26 cellular contexts compared by ENCODE assay signal in genomic region chr5:173341911-173342535, GRCh38. TPM values are rescaled to one million over a fixed set of nuclear protein-coding genes. Genes with fewer than 3 reads are reported as not detected.
DNase-seq lines count a peak whose midpoint lies in the region; ATAC-seq and TF ChIP-seq lines count a peak whose summit lies in the region.
"Had no signal": no experiment of that assay in that cellular context is flagged by ENCODE, and none has a peak within 500 bp of the region (broad histone marks: within the 10 kb centered on the region; RNA-seq: fewer than 3 reads in every experiment).

No MANE protein-coding gene starts in this region.

- intact Hi-C loops in gastrocnemius medialis (cut with DNase I; ENCODE audit: low total_unique reads): no loop called here

- no peaks in the 10 kb centered on the region for H3K36me3 Mint-ChIP-seq in endodermal cell (ENCODE audit: low read depth)
- H3K36me3 Mint-ChIP-seq in nephron progenitor cell (ENCODE audit: low read depth): no peaks in the 10 kb centered on the region
- no peaks in the 10 kb centered on the region for H3K36me3 Mint-ChIP-seq in T-cell
- H3K36me3 Mint-ChIP-seq: activated naive CD8-positive, alpha-beta T cell treated with anti-CD3 and anti-CD28 coated beads, Interleukin-2, amount 10 ng/mL, durations not matched to agents 7 days and 5 days; brain had no signal

- TF ChIP-seq CTCF in endodermal cell (conservative IDR thresholded peaks at IDR 0.05): no peak
- no peak for TF ChIP-seq CTCF in nephron progenitor cell (IDR thresholded peaks at IDR 0.05)
- TF ChIP-seq CTCF in gastrocnemius medialis (IDR thresholded peaks at IDR 0.05 in 4 of 5, conservative IDR thresholded peaks at IDR 0.05 in 1 of 5): no peak
- no peak for TF ChIP-seq CTCF in GM20000 (IDR thresholded peaks at IDR 0.05; ENCODE audit: extremely low read depth, missing control alignments)

- TF ChIP-seq POLR2A in gastrocnemius medialis (IDR thresholded peaks at IDR 0.05): no peak

- H3K4me1 ChIP-seq in BLaER1 treated with 17β-estradiol and CSF1 and Interleukin-3, amounts not matched to agents 10 nM and 100 nM: peaks cover 15 to 34% (median 24%) of the 10 kb centered on the region in 10 experiments
- H3K4me1 ChIP-seq in endodermal cell (ENCODE audit: control insufficient read depth, insufficient read depth, low read length) (no peaks in the 10 kb centered on the region), gastrocnemius medialis (no peaks in the 10 kb centered on the region)
- H3K4me1 ChIP-seq: foreskin keratinocyte, thyroid gland had no signal

- WGBS in endodermal cell (ENCODE audit: insufficient coverage in 1 of 2, insufficient read length in 1 of 2), 2 experiments: 76 to 100% methylated on average over 2 to 9 of the region's 9 CpGs

- H3K4me2 ChIP-seq in BLaER1 treated with 17β-estradiol and CSF1 and Interleukin-3, amounts not matched to agents 10 nM and 100 nM: peak overlapping the region in 7 of 11 experiments; percentile 4 to 42 (median 32); a peak in 10 of 22 replicates

- in situ Hi-C loops in KBM-7 (cut with MboI; ENCODE audit: low pct_unique_long_range_greater_than_20kb, low sequenced_read_pairs) (no loop called here), gastrocnemius medialis (cut with MboI; ENCODE audit: low sequenced_read_pairs in 4 of 4) (no loop called here)

- H3K4me3 Mint-ChIP-seq in endodermal cell: no peak overlapping the region
- H3K4me3 Mint-ChIP-seq in nephron progenitor cell: no peak overlapping the region
- H3K4me3 Mint-ChIP-seq in T-cell: no peak overlapping the region
- H3K4me3 Mint-ChIP-seq: activated B cell treated with CpG ODN at 0.5 μM for 24 hours; activated naive CD8-positive, alpha-beta T cell treated with anti-CD3 and anti-CD28 coated beads, Interleukin-2, amount 10 ng/mL, durations not matched to agents 7 days and 5 days; dendritic cell treated with granulocyte-macrophage colony-stimulating factor and Interleukin-4, amounts not matched to agents 40 ng/mL and 50 ng/mL, for 4 days; stimulated activated naive CD8-positive, alpha-beta T cell treated with anti-CD3 and anti-CD28 coated beads, Interleukin-15, Interleukin-2, amounts not matched to agents 100 ng/mL and 50 ng/mL, for 24 hours; T-helper 2 cell treated with Interferon-gamma antibody and Interleukin-4, amounts not matched to agents 5 μg/mL and 100 μg/mL, for 36 hours had no signal

- H3K4me1 Mint-ChIP-seq in endodermal cell: peaks cover 4% of the 10 kb centered on the region
- H3K4me1 Mint-ChIP-seq in nephron progenitor cell: peaks cover 36% of the 10 kb centered on the region
- H3K4me1 Mint-ChIP-seq in T-cell: no peaks in the 10 kb centered on the region
- H3K4me1 Mint-ChIP-seq: activated B cell treated with CpG ODN at 0.5 μM for 24 hours had no signal

- no peaks in the 10 kb centered on the region for H3K9me3 ChIP-seq in BLaER1 treated with 17β-estradiol and CSF1 and Interleukin-3, amounts not matched to agents 10 nM and 100 nM (replicated peaks in 1 of 11)
- no peaks in the 10 kb centered on the region for H3K9me3 ChIP-seq in endodermal cell (ENCODE audit: control insufficient read depth, low read length)
- no peaks in the 10 kb centered on the region for H3K9me3 ChIP-seq in gastrocnemius medialis
- H3K9me3 ChIP-seq: thyroid gland had no signal

- ATAC-seq in gastrocnemius medialis (no peak), GM19397 (IDR thresholded peaks at IDR 0.05; ENCODE audit: unreplicated experiment) (no peak), T-cell (replicated peaks in 1 of 4) (no peak)

- H3K9ac ChIP-seq in BLaER1 treated with 17β-estradiol and CSF1 and Interleukin-3, amounts not matched to agents 10 nM and 100 nM: no peak overlapping the region
- H3K9ac ChIP-seq in endodermal cell (ENCODE audit: extremely low read depth, low read length, poor library complexity, severe bottlenecking): no peak overlapping the region

- CTCF ChIA-PET in T-cell (lab: Charles Lee): no interaction called here

- H3K27me3 Mint-ChIP-seq in endodermal cell (ENCODE audit: insufficient read depth) (no peaks in the 10 kb centered on the region), nephron progenitor cell (ENCODE audit: low read depth, poor library complexity) (peaks cover 18% of the 10 kb centered on the region), T-cell (peaks cover 13 to 15% of the 10 kb centered on the region in 2 donors)

- H3K27ac Mint-ChIP-seq in endodermal cell (no peak overlapping the region), nephron progenitor cell (peak overlapping the region; percentile 61), T-cell (no peak overlapping the region)
- H3K27ac Mint-ChIP-seq: activated B cell treated with CpG ODN at 0.5 μM for 24 hours; activated naive CD8-positive, alpha-beta T cell treated with anti-CD3 and anti-CD28 coated beads, Interleukin-2, amount 10 ng/mL, durations not matched to agents 7 days and 5 days; brain; dendritic cell treated with granulocyte-macrophage colony-stimulating factor and Interleukin-4, amounts not matched to agents 40 ng/mL and 50 ng/mL, for 4 days; stimulated activated naive CD8-positive, alpha-beta T cell treated with anti-CD3 and anti-CD28 coated beads, Interleukin-15, Interleukin-2, amounts not matched to agents 100 ng/mL and 50 ng/mL, for 24 hours; T-helper 2 cell treated with Interferon-gamma antibody and Interleukin-4, amounts not matched to agents 5 μg/mL and 100 μg/mL, for 36 hours had no signal

- no peaks in the 10 kb centered on the region for H3K36me3 ChIP-seq in BLaER1 treated with 17β-estradiol and CSF1 and Interleukin-3, amounts not matched to agents 10 nM and 100 nM
- H3K36me3 ChIP-seq in endodermal cell (ENCODE audit: control insufficient read depth, insufficient read depth, low read length): no peaks in the 10 kb centered on the region
- no peaks in the 10 kb centered on the region for H3K36me3 ChIP-seq in gastrocnemius medialis
- H3K36me3 ChIP-seq: thyroid gland had no signal

- H4K20me1 ChIP-seq in BLaER1 treated with 17β-estradiol and CSF1 and Interleukin-3, amounts not matched to agents 10 nM and 100 nM: no peaks in the 10 kb centered on the region

- H3K9me3 Mint-ChIP-seq in endodermal cell: no peaks in the 10 kb centered on the region
- H3K9me3 Mint-ChIP-seq in nephron progenitor cell: no peaks in the 10 kb centered on the region
- no peaks in the 10 kb centered on the region for H3K9me3 Mint-ChIP-seq in T-cell
- H3K9me3 Mint-ChIP-seq: activated naive CD8-positive, alpha-beta T cell treated with anti-CD3 and anti-CD28 coated beads, Interleukin-2, amount 10 ng/mL, durations not matched to agents 7 days and 5 days; dendritic cell treated with granulocyte-macrophage colony-stimulating factor and Interleukin-4, amounts not matched to agents 40 ng/mL and 50 ng/mL, for 4 days; stimulated activated naive CD8-positive, alpha-beta T cell treated with anti-CD3 and anti-CD28 coated beads, Interleukin-15, Interleukin-2, amounts not matched to agents 100 ng/mL and 50 ng/mL, for 24 hours; T-helper 2 cell treated with Interferon-gamma antibody and Interleukin-4, amounts not matched to agents 5 μg/mL and 100 μg/mL, for 36 hours had no signal

- H3K27ac ChIP-seq in BLaER1 treated with 17β-estradiol and CSF1 and Interleukin-3, amounts not matched to agents 10 nM and 100 nM: peak overlapping the region in 1 of 11 experiments; percentile 21; a peak in 1 of 22 replicates
- H3K27ac ChIP-seq in endodermal cell (ENCODE audit: low read depth, low read length) (no peak overlapping the region), gastrocnemius medialis (no peak overlapping the region)
- H3K27ac ChIP-seq: foreskin keratinocyte, HL-60, SK-N-MC, thyroid gland had no signal

- POLR2A ChIA-PET in T-cell (lab: Charles Lee): no interaction called here

- H3K4me3 ChIP-seq in BLaER1 treated with 17β-estradiol and CSF1 and Interleukin-3, amounts not matched to agents 10 nM and 100 nM: no peak overlapping the region
- no peak overlapping the region for H3K4me3 ChIP-seq in endodermal cell (ENCODE audit: low read length)
- H3K4me3 ChIP-seq in gastrocnemius medialis: no peak overlapping the region
- H3K4me3 ChIP-seq: SK-N-MC, thyroid gland had no signal

- peak; percentile 45 for DNase-seq in KBM-7
- peak; percentile 73 for DNase-seq in endodermal cell
- no peak for DNase-seq in nephron progenitor cell
- DNase-seq in gastrocnemius medialis: no peak
- DNase-seq in GM20000 (ENCODE audit: low spot score): no peak
- DNase-seq in T-cell: no peak
- DNase-seq: activated B cell treated with CpG ODN at 0.5 μM for 24 hours; activated CD4-positive, alpha-beta T cell treated with anti-CD3 and anti-CD28 coated beads, Interleukin-2, amount 50 U/mL, for 4 hours; activated CD8-positive, alpha-beta memory T cell treated with anti-CD3 and anti-CD28 coated beads, Interleukin-2, amount 50 U/mL, for 48 hours; activated naive CD8-positive, alpha-beta T cell treated with anti-CD3 and anti-CD28 coated beads, Interleukin-2, amount 10 ng/mL, durations not matched to agents 7 days and 5 days; DMS79 treated with DMSO at 0.1 percent for 48 hours; foreskin keratinocyte; hippocampal formation; NCI-H1436 treated with DMSO at 0.1 percent for 48 hours; NCI-H524 treated with DMSO at 0.1 percent for 48 hours; RPMI8226; stimulated activated CD4-positive, alpha-beta T cell treated with anti-CD3 and anti-CD28 coated beads, Interleukin-2, amount 100 ng/mL, for 48 hours; thyroid gland had no signal

- H3K27me3 ChIP-seq in BLaER1 treated with 17β-estradiol and CSF1 and Interleukin-3, amounts not matched to agents 10 nM and 100 nM: no peaks in the 10 kb centered on the region
- H3K27me3 ChIP-seq in endodermal cell (ENCODE audit: control insufficient read depth, insufficient read depth, low read length, poor library complexity, severe bottlenecking) (no peaks in the 10 kb centered on the region), gastrocnemius medialis (peaks cover 0 to 3% (median 0%) of the 10 kb centered on the region in 3 donors)
- H3K27me3 ChIP-seq: foreskin keratinocyte, thyroid gland had no signal

RNA-seq across cellular contexts. Expression of gene STC2, which starts 13.8 kb away (rescaled TPM):
- total RNA-seq in endodermal cell: 1 to 10 TPM; 4.6 to 4.8 TPM
- 14.9 TPM for polyA plus RNA-seq in endodermal cell (2013, experiment 1 of 2)
- polyA plus RNA-seq in endodermal cell (2013, experiment 2 of 2): 5.3 TPM
- 10 to 100 TPM in 1 of 4 donors, 1 to 10 TPM in 2, under 1 TPM in 1; 0.39 to 12.7 (median 4.0) TPM for total RNA-seq in gastrocnemius medialis
- 1 to 10 TPM in 2 of 5 donors, under 1 TPM in 1, not detected in 2; 0.47 to 1.2 (median 1.1) TPM for total RNA-seq in T-cell

Comparison
In these comparisons a context has a peak if more than half of its experiments do, and no peak if none do; other contexts are left out.
1. DNase-seq: peak in KBM-7 (single experiment) and endodermal cell (single experiment); none in nephron progenitor cell (single experiment), gastrocnemius medialis (0 of 2), GM20000 (single experiment) and T-cell (0 of 34).